ENCODE assay signal across 11 cellular contexts in genomic region chr3:189202583-189202982, GRCh38. TPM values are rescaled to one million over a fixed set of nuclear protein-coding genes. Genes with fewer than 3 reads are reported as not detected.
"Had no signal": no experiment of that assay in that cellular context is flagged by ENCODE, and none has a peak within 500 bp of the region (broad histone marks: within the 10 kb centered on the region; RNA-seq: fewer than 3 reads in every experiment).

No MANE protein-coding gene starts in this region.

- DNase-seq: activated CD4-positive, alpha-beta T cell treated with anti-CD3 and anti-CD28 coated beads, Interleukin-2, amount 10 ng/mL, durations not matched to agents 7 days and 5 days; activated CD8-positive, alpha-beta memory T cell treated with anti-CD3 and anti-CD28 coated beads for 24 hours; activated naive CD4-positive, alpha-beta T cell treated with anti-CD3 and anti-CD28 coated beads for 36 hours; body of pancreas; left colon; stimulated activated CD4-positive, alpha-beta T cell treated with anti-CD3 and anti-CD28 coated beads, Interleukin-15, amount 100 ng/mL, for 24 hours; stimulated activated CD4-positive, alpha-beta T cell treated with anti-CD3 and anti-CD28 coated beads, Interleukin-4, amount 100 ng/mL, for 4 hours; stimulated activated naive CD8-positive, alpha-beta T cell treated with anti-CD3 and anti-CD28 coated beads, Interleukin-15, amount 100 ng/mL, for 72 hours; T-helper 1 cell had no signal

- H3K9me3 ChIP-seq: body of pancreas, thoracic aorta had no signal

- H3K4me1 ChIP-seq: body of pancreas had no signal

- H3K27me3 ChIP-seq: body of pancreas had no signal

- H3K27ac ChIP-seq: body of pancreas, thoracic aorta had no signal

- H3K4me3 ChIP-seq: body of pancreas, thoracic aorta had no signal

- H3K36me3 ChIP-seq: thoracic aorta had no signal

RNA-seq across cellular contexts. Expression of gene TPRG1, which starts 30.8 kb away (rescaled TPM):
- total RNA-seq: epithelial cell of proximal tubule had no signal
